ENCODE assay signal across 10 cellular contexts in the genomic region with DNA sequence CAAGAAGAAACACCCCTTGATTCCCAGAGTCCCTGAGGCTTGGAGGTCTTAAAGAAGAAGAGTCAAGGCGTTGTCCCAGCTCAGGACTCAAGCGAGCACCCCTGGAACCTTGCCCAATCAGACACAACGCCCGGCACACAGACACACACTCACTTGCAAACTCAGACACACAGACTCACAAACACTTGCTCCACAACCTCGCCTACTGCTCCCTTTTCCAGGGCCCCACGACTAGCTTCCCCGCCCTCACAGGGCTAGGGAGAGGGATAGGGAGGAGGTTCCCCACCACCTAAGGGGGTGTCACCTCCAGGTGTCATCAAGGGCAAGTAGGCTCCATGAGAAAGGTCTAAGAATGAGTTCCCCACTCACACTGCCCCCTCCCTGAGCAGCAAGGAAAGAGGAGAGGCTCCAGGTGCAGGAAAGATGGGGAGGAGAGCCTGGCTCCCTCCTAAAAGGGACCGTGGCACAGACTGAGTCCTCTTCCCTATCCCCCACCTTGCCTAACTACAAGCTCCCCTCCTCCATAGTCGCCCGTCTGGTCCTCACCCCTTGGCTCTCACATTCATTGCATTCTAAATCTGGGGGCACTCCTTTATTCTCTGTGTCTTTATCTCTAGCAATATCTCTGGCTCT. TPM values are rescaled to one million over a fixed set of nuclear protein-coding genes. Genes with fewer than 3 reads are reported as not detected.
DNase-seq lines count a peak whose midpoint lies in the region; ATAC-seq and TF ChIP-seq lines count a peak whose summit lies in the region.
"Had no signal": no experiment of that assay in that cellular context is flagged by ENCODE, and none has a peak within 500 bp of the region (broad histone marks: within the 10 kb centered on the region; RNA-seq: fewer than 3 reads in every experiment).

No MANE protein-coding gene starts in this region.

- ATAC-seq in HG02588 (IDR thresholded peaks at IDR 0.05; ENCODE audit: unreplicated experiment): no peak

- no peak for TF ChIP-seq CTCF in esophagus squamous epithelium (IDR thresholded peaks at IDR 0.05)

- DNase-seq in activated CD4-positive, alpha-beta T cell treated with anti-CD3 and anti-CD28 coated beads, Interleukin-2, amount 10 ng/mL, durations not matched to agents 7 days and 5 days: no peak
- DNase-seq in activated CD4-positive, alpha-beta T cell treated with anti-CD3 and anti-CD28 coated beads, Interleukin-2, amount 50 U/mL, for 48 hours: no peak
- DNase-seq in NT2/D1 (ENCODE audit: low read depth, low spot score) (no peak), esophagus squamous epithelium (lab: John Stamatoyannopoulos, UW) (no peak), NCI-H1930 (lab: John Stamatoyannopoulos, UW) (no peak)
- DNase-seq in activated CD4-positive, CD25-positive, alpha-beta regulatory T cell treated with anti-CD3 and anti-CD28 coated beads, Interleukin-2, amount 50 U/mL, for 72 hours: no peak

- H3K9me3 ChIP-seq in NT2/D1 (ENCODE audit: insufficient read depth, low read length): no peaks in the 10 kb centered on the region
- H3K9me3 ChIP-seq in esophagus squamous epithelium: no peaks in the 10 kb centered on the region
- no peaks in the 10 kb centered on the region for H3K9me3 ChIP-seq in skeletal muscle tissue (ENCODE audit: control insufficient read depth in 3 of 3, low read length in 3 of 3)

- WGBS in esophagus squamous epithelium, 2 donors: 17 to 19% methylated on average over 8 of the region's 10 CpGs

- CTCF ChIA-PET in activated CD4-positive, alpha-beta T cell treated with anti-CD3 and anti-CD28 coated beads, Interleukin-2, amount 10 ng/mL, durations not matched to agents 7 days and 5 days (lab: Charles Lee): interaction anchor here (1.0 to 11.7 kb wide), 6 partner anchors 10 to 156 kb away, joined by 3 to 84 read pairs (median 4); a partner anchor contains a TSS

- POLR2A ChIA-PET in activated CD4-positive, alpha-beta T cell treated with anti-CD3 and anti-CD28 coated beads, Interleukin-2, amount 10 ng/mL, durations not matched to agents 7 days and 5 days (lab: Charles Lee): no interaction called here

- peaks cover 16% of the 10 kb centered on the region for H3K4me1 Mint-ChIP-seq in activated CD4-positive, alpha-beta T cell treated with anti-CD3 and anti-CD28 coated beads, Interleukin-2, amount 10 ng/mL, durations not matched to agents 7 days and 5 days

- no peak for TF ChIP-seq POLR2A in esophagus squamous epithelium (IDR thresholded peaks at IDR 0.05)

- no peak overlapping the region for H3K27ac ChIP-seq in esophagus squamous epithelium
- no peak overlapping the region for H3K27ac ChIP-seq in skeletal muscle tissue (ENCODE audit: low read depth, low read length)
- H3K27ac ChIP-seq: epithelial cell of prostate had no signal

- no peak overlapping the region for H3K27ac Mint-ChIP-seq in activated CD4-positive, alpha-beta T cell treated with anti-CD3 and anti-CD28 coated beads, Interleukin-2, amount 10 ng/mL, durations not matched to agents 7 days and 5 days

- H3K4me1 ChIP-seq in NT2/D1 (ENCODE audit: insufficient read depth, insufficient read length) (peaks cover 31% of the 10 kb centered on the region), esophagus squamous epithelium (peaks cover 26 to 51% (median 31%) of the 10 kb centered on the region in 3 donors), skeletal muscle tissue (ENCODE audit: control insufficient read depth in 3 of 3, insufficient read depth in 3 of 3, low read length in 3 of 3) (peaks cover 11 to 20% (median 12%) of the 10 kb centered on the region in 3 donors)

- peak overlapping the region; percentile 95 for H3K9ac ChIP-seq in NT2/D1 (ENCODE audit: insufficient read length, low read depth)
- H3K9ac ChIP-seq in skeletal muscle tissue (ENCODE audit: low read depth in 1 of 3, low read length in 3 of 3): peak overlapping the region in 1 of 3 donors; percentile 50

- H3K36me3 ChIP-seq in NT2/D1 (ENCODE audit: insufficient read depth, insufficient read length, low read length) (peaks cover 14% of the 10 kb centered on the region), esophagus squamous epithelium (no peaks in the 10 kb centered on the region), skeletal muscle tissue (ENCODE audit: control insufficient read depth in 3 of 3, insufficient read depth in 3 of 3, low read length in 3 of 3) (no peaks in the 10 kb centered on the region)

- peaks cover 76% of the 10 kb centered on the region for H3K27me3 Mint-ChIP-seq in activated CD4-positive, alpha-beta T cell treated with anti-CD3 and anti-CD28 coated beads, Interleukin-2, amount 10 ng/mL, durations not matched to agents 7 days and 5 days

- peaks cover 42% of the 10 kb centered on the region for H3K27me3 ChIP-seq in NT2/D1 (ENCODE audit: insufficient read depth, insufficient read length)
- peaks cover 0 to 70% (median 21%) of the 10 kb centered on the region in 4 donors for H3K27me3 ChIP-seq in esophagus squamous epithelium
- H3K27me3 ChIP-seq in skeletal muscle tissue (ENCODE audit: control insufficient read depth in 3 of 3, insufficient read depth in 3 of 3, low read length in 3 of 3): peaks cover 59 to 70% (median 61%) of the 10 kb centered on the region in 3 donors

- peak overlapping the region; percentile 72 for H3K4me3 ChIP-seq in NT2/D1 (ENCODE audit: insufficient read length, low read depth)
- peak overlapping the region in 3 of 4 donors; percentile 38 to 63 (median 40) for H3K4me3 ChIP-seq in esophagus squamous epithelium
- peak overlapping the region in 2 of 3 donors; percentile 40 to 49 for H3K4me3 ChIP-seq in skeletal muscle tissue (ENCODE audit: low read length in 3 of 3)

- intact Hi-C loops in esophagus squamous epithelium (cut with DNase I): no loop called here

- H3K36me3 Mint-ChIP-seq in activated CD4-positive, alpha-beta T cell treated with anti-CD3 and anti-CD28 coated beads, Interleukin-2, amount 10 ng/mL, durations not matched to agents 7 days and 5 days (ENCODE audit: low read depth): no peaks in the 10 kb centered on the region

- H3K9me3 Mint-ChIP-seq in activated CD4-positive, alpha-beta T cell treated with anti-CD3 and anti-CD28 coated beads, Interleukin-2, amount 10 ng/mL, durations not matched to agents 7 days and 5 days: no peaks in the 10 kb centered on the region
- H3K9me3 Mint-ChIP-seq: neural crest cell had no signal

- peak overlapping the region; percentile 22 for H3K4me3 Mint-ChIP-seq in activated CD4-positive, alpha-beta T cell treated with anti-CD3 and anti-CD28 coated beads, Interleukin-2, amount 10 ng/mL, durations not matched to agents 7 days and 5 days
- H3K4me3 Mint-ChIP-seq: neural crest cell had no signal

RNA-seq across cellular contexts. Expression of a gene that starts 0.7 kb away (rescaled TPM):
- under 1 TPM; 0.52 to 0.99 TPM for total RNA-seq in activated CD4-positive, alpha-beta T cell treated with anti-CD3 and anti-CD28 coated beads, Interleukin-2, amount 10 ng/mL, durations not matched to agents 7 days and 5 days
- total RNA-seq in esophagus squamous epithelium (1 to 10 TPM in 1 of 4 donors, under 1 TPM in 3; 0.19 to 6.3 (median 0.61) TPM), skeletal muscle tissue (0.52 TPM)

RNA-seq across cellular contexts. Expression of a gene that starts 7.3 kb away (rescaled TPM):
- under 1 TPM; 0.17 to 0.29 TPM for total RNA-seq in activated CD4-positive, alpha-beta T cell treated with anti-CD3 and anti-CD28 coated beads, Interleukin-2, amount 10 ng/mL, durations not matched to agents 7 days and 5 days
- total RNA-seq in esophagus squamous epithelium (under 1 TPM in 1 of 4 donors, not detected in 3; 0.41 TPM), skeletal muscle tissue (not detected)

RNA-seq across cellular contexts. Expression of a gene that starts 13.5 kb away (rescaled TPM):
- 100 to 1,000 TPM in 1 of 2 experiments, 10 to 100 TPM in 1; 89.6 to 114 TPM for total RNA-seq in activated CD4-positive, alpha-beta T cell treated with anti-CD3 and anti-CD28 coated beads, Interleukin-2, amount 10 ng/mL, durations not matched to agents 7 days and 5 days
- total RNA-seq in esophagus squamous epithelium (10 to 100 TPM; 52.2 to 76.2 (median 61.6) TPM), skeletal muscle tissue (19.8 TPM)

RNA-seq across cellular contexts. Expression of a gene that starts 28.4 kb away (rescaled TPM):
- total RNA-seq in activated CD4-positive, alpha-beta T cell treated with anti-CD3 and anti-CD28 coated beads, Interleukin-2, amount 10 ng/mL, durations not matched to agents 7 days and 5 days: under 1 TPM; 0.10 to 0.17 TPM
- total RNA-seq in esophagus squamous epithelium (under 1 TPM; 0.19 to 0.40 (median 0.26) TPM), skeletal muscle tissue (18.8 TPM)

RNA-seq across cellular contexts. Expression of a gene that starts 45.5 kb away (rescaled TPM):
- total RNA-seq in activated CD4-positive, alpha-beta T cell treated with anti-CD3 and anti-CD28 coated beads, Interleukin-2, amount 10 ng/mL, durations not matched to agents 7 days and 5 days: 10 to 100 TPM; 44.2 to 45.6 TPM
- total RNA-seq in esophagus squamous epithelium (10 to 100 TPM in 3 of 4 donors, 1 to 10 TPM in 1; 9.5 to 28.6 (median 11.8) TPM), skeletal muscle tissue (5.7 TPM)
